In genomic region chr1:110607663-110608230, GRCh38 we compare ENCODE assay signal across 11 cellular contexts. TPM values are rescaled to one million over a fixed set of nuclear protein-coding genes. Genes with fewer than 3 reads are reported as not detected.
A peak's percentile ranks its signal among the peaks of the same experiment; 100 is the strongest.
DNase-seq lines count a peak whose midpoint lies in the region; ATAC-seq and TF ChIP-seq lines count a peak whose summit lies in the region.
"Had no signal": no experiment of that assay in that cellular context is flagged by ENCODE, and none has a peak within 500 bp of the region (broad histone marks: within the 10 kb centered on the region; RNA-seq: fewer than 3 reads in every experiment).

No MANE protein-coding gene starts in this region.

- no peak for ATAC-seq in HG02588 (IDR thresholded peaks at IDR 0.05; ENCODE audit: unreplicated experiment)

- H3K4me3 ChIP-seq in CD8-positive, alpha-beta memory T cell (ENCODE audit: low read length): no peak overlapping the region
- peak overlapping the region; percentile 94 for H3K4me3 ChIP-seq in SK-N-MC

- DNase-seq in CD8-positive, alpha-beta memory T cell: no peak
- DNase-seq in SK-N-MC (ENCODE audit: low read depth, low spot score) (no peak), glutamatergic neuron (no peak), progenitor cell of endocrine pancreas (ENCODE audit: low spot score, unreplicated experiment) (no peak), amniotic stem cell (lab: John Stamatoyannopoulos, UW) (no peak), GM03348 (ENCODE audit: low spot score) (no peak), AG08396 (ENCODE audit: low spot score) (no peak)
- DNase-seq: Karpas-422 had no signal

- H3K27ac Mint-ChIP-seq in CD8-positive, alpha-beta memory T cell: peak overlapping the region in 1 of 8 donors; percentile 29
- H3K27ac Mint-ChIP-seq in glutamatergic neuron (ENCODE audit: unreplicated experiment) (no peak overlapping the region), progenitor cell of endocrine pancreas (no peak overlapping the region)

- POLR2A ChIA-PET in CD8-positive, alpha-beta memory T cell (lab: Charles Lee): interaction anchor here (2.3 kb wide), 1 partner anchor 11 kb away, joined by 12 read pairs; no protein-coding TSS in a partner anchor

- H3K27me3 Mint-ChIP-seq in CD8-positive, alpha-beta memory T cell: peaks cover 19 to 51% of the 10 kb centered on the region in 2 donors
- H3K27me3 Mint-ChIP-seq in glutamatergic neuron (ENCODE audit: unreplicated experiment): peaks cover 22% of the 10 kb centered on the region
- peaks cover 87% of the 10 kb centered on the region for H3K27me3 Mint-ChIP-seq in progenitor cell of endocrine pancreas

- TF ChIP-seq CTCF in glutamatergic neuron (IDR thresholded peaks at IDR 0.05; ENCODE audit: partially characterized antibody, unreplicated experiment) (no peak), progenitor cell of endocrine pancreas (IDR thresholded peaks at IDR 0.05; ENCODE audit: unreplicated experiment) (no peak)

- H3K36me3 ChIP-seq in CD8-positive, alpha-beta memory T cell (ENCODE audit: insufficient read depth, low read length): no peaks in the 10 kb centered on the region
- H3K36me3 ChIP-seq in SK-N-MC (ENCODE audit: insufficient read depth, low read length): peaks cover 15% of the 10 kb centered on the region

- CTCF ChIA-PET in CD8-positive, alpha-beta memory T cell (lab: Charles Lee): interaction anchor here (1.1 to 5.1 kb wide), 6 partner anchors 11 to 176 kb away, joined by 3 to 40 read pairs (median 8); no protein-coding TSS in a partner anchor

- no peaks in the 10 kb centered on the region for H3K9me3 Mint-ChIP-seq in CD8-positive, alpha-beta memory T cell
- H3K9me3 Mint-ChIP-seq in glutamatergic neuron (ENCODE audit: unreplicated experiment) (peaks cover 8% of the 10 kb centered on the region), progenitor cell of endocrine pancreas (ENCODE audit: low read depth) (no peaks in the 10 kb centered on the region)

- peaks cover 10 to 30% (median 13%) of the 10 kb centered on the region in 3 donors for H3K4me1 Mint-ChIP-seq in CD8-positive, alpha-beta memory T cell
- H3K4me1 Mint-ChIP-seq in glutamatergic neuron (ENCODE audit: low read depth, unreplicated experiment) (peaks cover 18% of the 10 kb centered on the region), progenitor cell of endocrine pancreas (ENCODE audit: low read depth) (peaks cover 5% of the 10 kb centered on the region)

- H3K27me3 ChIP-seq in CD8-positive, alpha-beta memory T cell (ENCODE audit: insufficient read depth, low read length, poor library complexity, severe bottlenecking): peaks cover 40% of the 10 kb centered on the region

- H3K4me1 ChIP-seq in CD8-positive, alpha-beta memory T cell (ENCODE audit: insufficient read depth, low read length): peaks cover 13% of the 10 kb centered on the region

- H3K27ac ChIP-seq in CD8-positive, alpha-beta memory T cell (ENCODE audit: low read depth, low read length): no peak overlapping the region
- H3K27ac ChIP-seq in SK-N-MC: no peak overlapping the region; the same call in 1 of the 2 replicates

- H3K4me3 Mint-ChIP-seq in CD8-positive, alpha-beta memory T cell: peak overlapping the region; percentile 66 to 85 (median 70)
- H3K4me3 Mint-ChIP-seq in glutamatergic neuron (ENCODE audit: unreplicated experiment): peak overlapping the region; percentile 57
- H3K4me3 Mint-ChIP-seq in progenitor cell of endocrine pancreas (ENCODE audit: low read depth): peak overlapping the region; percentile 16

- peaks cover 0 to 8% (median 0%) of the 10 kb centered on the region in 3 donors for H3K36me3 Mint-ChIP-seq in CD8-positive, alpha-beta memory T cell
- H3K36me3 Mint-ChIP-seq in glutamatergic neuron (ENCODE audit: unreplicated experiment) (peaks cover 9% of the 10 kb centered on the region), progenitor cell of endocrine pancreas (ENCODE audit: insufficient read depth) (no peaks in the 10 kb centered on the region)

- peak overlapping the region; percentile 48 for H3K9ac ChIP-seq in SK-N-MC (ENCODE audit: insufficient read length)

- H3K9me3 ChIP-seq in CD8-positive, alpha-beta memory T cell (ENCODE audit: low read length): no peaks in the 10 kb centered on the region
- H3K9me3 ChIP-seq in SK-N-MC (ENCODE audit: low read depth, low read length): no peaks in the 10 kb centered on the region

RNA-seq across cellular contexts. Expression of gene KCNA2, which starts 1.6 kb away (rescaled TPM):
- total RNA-seq in CD8-positive, alpha-beta memory T cell: under 1 TPM; 0.24 to 0.35 TPM
- 0.16 TPM for polyA plus RNA-seq in CD8-positive, alpha-beta memory T cell
- total RNA-seq in glutamatergic neuron (ENCODE audit: unreplicated experiment) (19.7 TPM), progenitor cell of endocrine pancreas (0.05 TPM in 1 of 2 replicates, not detected in the other)
- total RNA-seq: G401, pulmonary artery endothelial cell had no signal

Comparison
In these comparisons a context has a peak if more than half of its experiments do, and no peak if none do; other contexts are left out.
1. H3K4me3 Mint-ChIP-seq: peak in every context shown above with its lines; median percentile 70 in CD8-positive, alpha-beta memory T cell; 57 in glutamatergic neuron; 16 in progenitor cell of endocrine pancreas.
2. RNA of gene KCNA2, which starts 1.6 kb away (total RNA-seq): 19.7 TPM in glutamatergic neuron (single experiment); 0.24 to 0.35 TPM in CD8-positive, alpha-beta memory T cell and 0.05 TPM in progenitor cell of endocrine pancreas; every median in the first group is over 10 times any median in the second.